In the genomic region with DNA sequence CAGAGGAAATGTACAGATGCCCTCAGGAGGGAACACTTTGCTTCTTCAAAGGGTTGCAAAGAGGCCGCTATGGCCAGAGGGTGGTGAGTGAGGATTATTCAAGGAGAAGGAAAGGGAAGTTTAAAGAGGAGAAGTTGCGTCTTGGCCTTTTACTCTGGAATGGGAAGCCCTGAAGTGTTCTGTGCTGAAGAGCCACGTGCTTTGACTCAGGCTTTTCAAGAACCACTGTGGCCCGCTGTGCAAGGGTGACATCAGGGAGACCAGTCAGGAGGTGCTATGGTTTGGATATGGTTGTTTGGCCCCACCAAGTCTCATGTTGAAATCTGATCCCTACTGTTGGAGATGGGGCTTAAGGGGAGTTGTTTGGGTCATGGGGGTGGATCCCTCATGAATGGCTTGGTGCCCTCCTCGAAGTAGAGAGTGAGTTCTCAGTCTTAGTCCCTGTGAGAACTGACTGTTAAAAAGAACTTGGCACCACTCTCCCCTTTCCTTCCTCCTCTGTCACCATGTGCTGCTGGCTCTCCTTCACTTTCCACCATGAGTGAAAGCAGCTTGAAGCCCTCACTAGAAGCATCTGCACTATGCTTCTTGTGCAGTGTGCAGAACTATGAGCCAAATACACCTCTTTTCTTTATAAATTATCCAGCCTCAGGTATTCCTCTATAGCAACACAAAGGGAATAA, we compare ENCODE assay signal across 29 cellular contexts.
DNase-seq lines count a peak whose midpoint lies in the region; ATAC-seq and TF ChIP-seq lines count a peak whose summit lies in the region.
"Had no signal": no experiment of that assay in that cellular context is flagged by ENCODE, and none has a peak within 500 bp of the region (broad histone marks: within the 10 kb centered on the region; RNA-seq: fewer than 3 reads in every experiment).

No MANE protein-coding gene starts in this region.

- peaks cover 30% of the 10 kb centered on the region for H3K4me1 Mint-ChIP-seq in CD14-positive monocyte
- no peaks in the 10 kb centered on the region for H3K4me1 Mint-ChIP-seq in stimulated activated memory B cell treated with anti-CD40 and anti-IgM and Interleukin-4, amounts not matched to agents 10 μg/mL and 1 μg/mL and 100 μg/mL, for 72 hours
- no peaks in the 10 kb centered on the region for H3K4me1 Mint-ChIP-seq in stimulated activated effector memory CD8-positive, alpha-beta T cell treated with anti-CD3 and anti-CD28 coated beads, Interleukin-12 subunit alpha, Interleukin-12 subunit beta, amount 100 ng/mL, for 72 hours
- H3K4me1 Mint-ChIP-seq: brain had no signal

- ATAC-seq in lung (ENCODE audit: insufficient read depth, low FRiP score): peak; percentile 69
- no peak for ATAC-seq in stimulated activated memory B cell treated with anti-CD40 and anti-IgM and Interleukin-4, amounts not matched to agents 10 μg/mL and 1 μg/mL and 100 μg/mL, for 72 hours
- no peak for ATAC-seq in stimulated activated effector memory CD8-positive, alpha-beta T cell treated with anti-CD3 and anti-CD28 coated beads, Interleukin-12 subunit alpha, Interleukin-12 subunit beta, amount 100 ng/mL, for 72 hours
- no peak for ATAC-seq in GM18868 (IDR thresholded peaks at IDR 0.05; ENCODE audit: unreplicated experiment)
- ATAC-seq: stimulated activated naive CD8-positive, alpha-beta T cell treated with anti-CD3 and anti-CD28 coated beads, Interleukin-15, amount 100 ng/mL, for 72 hours had no signal

- TF ChIP-seq CTCF in CD14-positive monocyte (IDR thresholded peaks at IDR 0.05) (no peak), esophagus muscularis mucosa (IDR thresholded peaks at IDR 0.05) (no peak), lung (IDR thresholded peaks at IDR 0.05; ENCODE audit: control extremely low read depth, extremely low read depth) (no peak)

- H3K36me3 ChIP-seq in esophagus muscularis mucosa: no peaks in the 10 kb centered on the region
- no peaks in the 10 kb centered on the region for H3K36me3 ChIP-seq in lung (ENCODE audit: control insufficient read depth in 2 of 2, insufficient read depth in 2 of 2, low read length in 2 of 2)
- H3K36me3 ChIP-seq: thyroid gland had no signal

- peak overlapping the region in 2 of 4 donors; percentile 56 to 68 for H3K27ac ChIP-seq in esophagus muscularis mucosa (replicated peaks in 1 of 4)
- H3K27ac ChIP-seq in lung (ENCODE audit: low read depth in 1 of 2, low read length in 1 of 2): no peak overlapping the region
- H3K27ac ChIP-seq: thyroid gland had no signal

- no peak for DNase-seq in CD14-positive monocyte (ENCODE audit: low spot score)
- DNase-seq in esophagus muscularis mucosa (ENCODE audit: extremely low spot score): peak; percentile 50
- no peak for DNase-seq in lung (ENCODE audit: low spot score)
- DNase-seq in stimulated activated effector memory CD8-positive, alpha-beta T cell treated with anti-CD3 and anti-CD28 coated beads, Interleukin-12 subunit alpha, Interleukin-12 subunit beta, amount 100 ng/mL, for 72 hours (ENCODE audit: low spot score in 2 of 2): no peak
- DNase-seq in activated CD4-positive, alpha-beta T cell treated with anti-CD3 and anti-CD28 coated beads for 48 hours: no peak
- DNase-seq: activated CD8-positive, alpha-beta memory T cell treated with anti-CD3 and anti-CD28 coated beads for 24 hours; activated gamma-delta T cell treated with Interleukin-2 at 50 U/mL for 16 hours; AML-193; DMS53; effector CD4-positive, alpha-beta T cell; glutamatergic neuron; H9; KG1; kidney glomerular epithelial cell; MM.1S; NCI-H1436 treated with DMSO at 0.1 percent for 48 hours; NCI-H446; NCI-H82; RPMI8226; SK-N-SH; stimulated activated naive CD8-positive, alpha-beta T cell treated with anti-CD3 and anti-CD28 coated beads, Interleukin-15, amount 100 ng/mL, for 72 hours; thyroid gland had no signal

- H3K27me3 Mint-ChIP-seq in CD14-positive monocyte (ENCODE audit: low read depth in 3 of 3): peaks cover 0 to 2% (median 0%) of the 10 kb centered on the region in 3 donors
- no peaks in the 10 kb centered on the region for H3K27me3 Mint-ChIP-seq in stimulated activated memory B cell treated with anti-CD40 and anti-IgM and Interleukin-4, amounts not matched to agents 10 μg/mL and 1 μg/mL and 100 μg/mL, for 72 hours
- H3K27me3 Mint-ChIP-seq: brain; progenitor cell of endocrine pancreas; stimulated activated naive CD8-positive, alpha-beta T cell treated with anti-CD3 and anti-CD28 coated beads, Interleukin-15, amount 100 ng/mL, for 72 hours had no signal

- H3K27me3 ChIP-seq in esophagus muscularis mucosa (no peaks in the 10 kb centered on the region), lung (ENCODE audit: control insufficient read depth, insufficient read depth) (no peaks in the 10 kb centered on the region)
- H3K27me3 ChIP-seq: thyroid gland had no signal

- H3K27ac Mint-ChIP-seq in CD14-positive monocyte: peak overlapping the region; percentile 2 to 75 (median 54)
- no peak overlapping the region for H3K27ac Mint-ChIP-seq in stimulated activated memory B cell treated with anti-CD40 and anti-IgM and Interleukin-4, amounts not matched to agents 10 μg/mL and 1 μg/mL and 100 μg/mL, for 72 hours
- H3K27ac Mint-ChIP-seq in stimulated activated effector memory CD8-positive, alpha-beta T cell treated with anti-CD3 and anti-CD28 coated beads, Interleukin-12 subunit alpha, Interleukin-12 subunit beta, amount 100 ng/mL, for 72 hours: no peak overlapping the region
- H3K27ac Mint-ChIP-seq: brain; H9; progenitor cell of endocrine pancreas; stimulated activated naive CD8-positive, alpha-beta T cell treated with anti-CD3 and anti-CD28 coated beads, Interleukin-15, amount 100 ng/mL, for 72 hours; T-helper 1 cell treated with Interleukin-12 subunit alpha and Interleukin-12 subunit beta and Interleukin-4 antibody, amounts not matched to agents 30 μg/mL and 1 μg/mL, for 36 hours had no signal

- H3K9me3 Mint-ChIP-seq in CD14-positive monocyte: peaks cover 0 to 3% (median 1%) of the 10 kb centered on the region in 7 donors
- H3K9me3 Mint-ChIP-seq in stimulated activated memory B cell treated with anti-CD40 and anti-IgM and Interleukin-4, amounts not matched to agents 10 μg/mL and 1 μg/mL and 100 μg/mL, for 72 hours: no peaks in the 10 kb centered on the region
- H3K9me3 Mint-ChIP-seq in stimulated activated effector memory CD8-positive, alpha-beta T cell treated with anti-CD3 and anti-CD28 coated beads, Interleukin-12 subunit alpha, Interleukin-12 subunit beta, amount 100 ng/mL, for 72 hours: no peaks in the 10 kb centered on the region
- H3K9me3 Mint-ChIP-seq: brain; H9; stimulated activated naive CD8-positive, alpha-beta T cell treated with anti-CD3 and anti-CD28 coated beads, Interleukin-15, amount 100 ng/mL, for 72 hours; T-helper 1 cell treated with Interleukin-12 subunit alpha and Interleukin-12 subunit beta and Interleukin-4 antibody, amounts not matched to agents 30 μg/mL and 1 μg/mL, for 36 hours had no signal

- peaks cover 0 to 32% (median 28%) of the 10 kb centered on the region in 4 donors for H3K4me1 ChIP-seq in esophagus muscularis mucosa
- peaks cover 0 to 3% of the 10 kb centered on the region in 2 donors for H3K4me1 ChIP-seq in lung (ENCODE audit: control insufficient read depth in 2 of 2, insufficient read depth in 2 of 2, low read length in 2 of 2)
- H3K4me1 ChIP-seq: thyroid gland had no signal

- no peaks in the 10 kb centered on the region for H3K9me3 ChIP-seq in esophagus muscularis mucosa
- no peaks in the 10 kb centered on the region for H3K9me3 ChIP-seq in lung (ENCODE audit: control insufficient read depth in 2 of 2, insufficient read depth in 1 of 2, low read length in 1 of 2)
- H3K9me3 ChIP-seq: A549, SK-N-SH, thyroid gland had no signal

- H3K4me3 ChIP-seq in esophagus muscularis mucosa (no peak overlapping the region), lung (no peak overlapping the region)
- H3K4me3 ChIP-seq: A549, thyroid gland had no signal

- intact Hi-C loops in CD14-positive monocyte (cut with micrococcal nuclease): no loop called here
- intact Hi-C loops in esophagus muscularis mucosa (cut with DNase I): no loop called here

- TF ChIP-seq POLR2A in esophagus muscularis mucosa (IDR thresholded peaks at IDR 0.05; ENCODE audit: low read depth): no peak

- H3K36me3 Mint-ChIP-seq in CD14-positive monocyte: peaks cover 2 to 7% of the 10 kb centered on the region in 2 donors
- H3K36me3 Mint-ChIP-seq in stimulated activated memory B cell treated with anti-CD40 and anti-IgM and Interleukin-4, amounts not matched to agents 10 μg/mL and 1 μg/mL and 100 μg/mL, for 72 hours: peaks cover 23% of the 10 kb centered on the region
- H3K36me3 Mint-ChIP-seq in stimulated activated effector memory CD8-positive, alpha-beta T cell treated with anti-CD3 and anti-CD28 coated beads, Interleukin-12 subunit alpha, Interleukin-12 subunit beta, amount 100 ng/mL, for 72 hours: peaks cover 18% of the 10 kb centered on the region
- H3K36me3 Mint-ChIP-seq: brain had no signal

- TF ChIP-seq RAD21 in Ishikawa (IDR thresholded peaks at IDR 0.05; ENCODE audit: low read depth): no peak

- H3K4me3 Mint-ChIP-seq in CD14-positive monocyte: no peak overlapping the region
- H3K4me3 Mint-ChIP-seq in stimulated activated memory B cell treated with anti-CD40 and anti-IgM and Interleukin-4, amounts not matched to agents 10 μg/mL and 1 μg/mL and 100 μg/mL, for 72 hours: no peak overlapping the region
- no peak overlapping the region for H3K4me3 Mint-ChIP-seq in stimulated activated effector memory CD8-positive, alpha-beta T cell treated with anti-CD3 and anti-CD28 coated beads, Interleukin-12 subunit alpha, Interleukin-12 subunit beta, amount 100 ng/mL, for 72 hours
- H3K4me3 Mint-ChIP-seq: brain; H9; stimulated activated naive CD8-positive, alpha-beta T cell treated with anti-CD3 and anti-CD28 coated beads, Interleukin-15, amount 100 ng/mL, for 72 hours; T-helper 1 cell treated with Interleukin-12 subunit alpha and Interleukin-12 subunit beta and Interleukin-4 antibody, amounts not matched to agents 30 μg/mL and 1 μg/mL, for 36 hours had no signal

- WGBS in esophagus muscularis mucosa: 90% methylated on average over 5 of the region's 5 CpGs
- 62 to 78% methylated on average over 5 of the region's 5 CpGs for WGBS in lung, 2 donors

- TF ChIP-seq EP300 in Ishikawa (IDR thresholded peaks at IDR 0.05; ENCODE audit: borderline replicate concordance) (no peak), esophagus muscularis mucosa (IDR thresholded peaks at IDR 0.05) (no peak)

TF ChIP-seq in Ishikawa, 13 proteins besides CTCF, POLR2A, EP300 and RAD21 (continues in another document):
- 0 out of 2 replicates have a peak, but pooled peaks have one; percentile 40 for TF ChIP-seq MAX (IDR thresholded peaks at IDR 0.05)

Comparison
In these comparisons a context has a peak if more than half of its experiments do, and no peak if none do; other contexts are left out.
1. H3K27ac Mint-ChIP-seq: peak in CD14-positive monocyte (7 of 7); none in stimulated activated memory B cell treated with anti-CD40 and anti-IgM and Interleukin-4, amounts not matched to agents 10 μg/mL and 1 μg/mL and 100 μg/mL, for 72 hours (single experiment) and stimulated activated effector memory CD8-positive, alpha-beta T cell treated with anti-CD3 and anti-CD28 coated beads, Interleukin-12 subunit alpha, Interleukin-12 subunit beta, amount 100 ng/mL, for 72 hours (single experiment).